Comparison of ENCODE assay signal across 15 cellular contexts in the genomic region with DNA sequence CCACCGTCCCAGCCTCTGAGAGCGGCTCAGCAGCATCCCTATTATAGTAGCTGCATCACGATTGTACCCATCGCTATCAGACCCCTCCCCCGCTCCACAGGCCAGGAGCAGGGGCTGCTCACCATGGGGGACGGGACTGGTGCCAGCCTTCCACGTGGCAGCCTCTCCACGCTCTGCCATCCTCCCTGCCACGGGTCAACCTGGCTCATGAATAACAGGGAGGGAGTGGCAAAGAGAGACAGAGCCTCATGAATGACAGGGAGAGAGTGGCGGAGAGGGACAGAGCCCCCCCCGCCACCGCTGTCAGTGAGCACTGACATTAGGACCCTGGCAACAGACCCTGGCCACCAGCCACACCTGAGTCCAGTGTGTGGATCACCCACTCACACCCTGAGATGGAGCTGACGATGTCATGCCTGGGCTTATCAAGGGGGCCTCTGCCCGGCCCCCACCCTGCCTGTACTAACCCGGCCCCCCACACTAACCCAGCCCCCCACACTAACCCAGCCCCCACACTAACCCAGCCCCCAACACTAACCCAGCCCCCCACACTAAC. TPM values are rescaled to one million over a fixed set of nuclear protein-coding genes. Genes with fewer than 3 reads are reported as not detected.
DNase-seq lines count a peak whose midpoint lies in the region; ATAC-seq and TF ChIP-seq lines count a peak whose summit lies in the region.
"Had no signal": no experiment of that assay in that cellular context is flagged by ENCODE, and none has a peak within 500 bp of the region (broad histone marks: within the 10 kb centered on the region; RNA-seq: fewer than 3 reads in every experiment).

No MANE protein-coding gene starts in this region.

- H3K9me3 ChIP-seq in A673 (ENCODE audit: low read depth, low read length, poor library complexity, severe bottlenecking), result no peaks in the 10 kb centered on the region
- no peaks in the 10 kb centered on the region for H3K9me3 ChIP-seq in left lung
- no peaks in the 10 kb centered on the region for H3K9me3 ChIP-seq in endodermal cell (ENCODE audit: control insufficient read depth, low read length)
- H3K9me3 ChIP-seq: thoracic aorta had no signal

- H3K9ac ChIP-seq in endodermal cell (ENCODE audit: extremely low read depth, low read length, poor library complexity, severe bottlenecking), result no peak overlapping the region

- H3K9me3 Mint-ChIP-seq in Calu3 (ENCODE audit: low read depth, unreplicated experiment) (no peaks in the 10 kb centered on the region), endodermal cell (no peaks in the 10 kb centered on the region)
- H3K9me3 Mint-ChIP-seq in activated CD4-positive, alpha-beta memory T cell treated with anti-CD3 and anti-CD28 coated beads for 36 hours, result no peaks in the 10 kb centered on the region

- H3K4me1 Mint-ChIP-seq in Calu3 (ENCODE audit: low read depth, unreplicated experiment) (no peaks in the 10 kb centered on the region), endodermal cell (no peaks in the 10 kb centered on the region)
- no peaks in the 10 kb centered on the region for H3K4me1 Mint-ChIP-seq in activated CD4-positive, alpha-beta memory T cell treated with anti-CD3 and anti-CD28 coated beads for 36 hours (ENCODE audit: low read depth)

- H3K36me3 ChIP-seq in A673 (ENCODE audit: insufficient read depth, low read length, poor library complexity, severe bottlenecking), result no peaks in the 10 kb centered on the region
- no peaks in the 10 kb centered on the region for H3K36me3 ChIP-seq in left lung
- no peaks in the 10 kb centered on the region for H3K36me3 ChIP-seq in endodermal cell (ENCODE audit: control insufficient read depth, insufficient read depth, low read length)
- H3K36me3 ChIP-seq: thoracic aorta had no signal

- ATAC-seq in left lung (no peak), GM18520 (IDR thresholded peaks at IDR 0.05; ENCODE audit: unreplicated experiment) (no peak), GM18517 (IDR thresholded peaks at IDR 0.05; ENCODE audit: unreplicated experiment) (no peak)

- 78 to 84% methylated on average over 6 to 13 of the region's 15 CpGs for WGBS in endodermal cell (ENCODE audit: insufficient coverage in 1 of 2, insufficient read length in 1 of 2), 2 experiments

- no peaks in the 10 kb centered on the region for H3K27me3 ChIP-seq in A673 (replicated peaks; ENCODE audit: insufficient read depth, low read depth, low read length, poor library complexity)
- no peaks in the 10 kb centered on the region for H3K27me3 ChIP-seq in left lung
- H3K27me3 ChIP-seq in endodermal cell (ENCODE audit: control insufficient read depth, insufficient read depth, low read length, poor library complexity, severe bottlenecking), result no peaks in the 10 kb centered on the region
- H3K27me3 ChIP-seq: hepatocyte had no signal

- no peaks in the 10 kb centered on the region for H3K36me3 Mint-ChIP-seq in Calu3 (ENCODE audit: insufficient read depth, unreplicated experiment)
- no peaks in the 10 kb centered on the region for H3K36me3 Mint-ChIP-seq in activated CD4-positive, alpha-beta memory T cell treated with anti-CD3 and anti-CD28 coated beads for 36 hours
- no peaks in the 10 kb centered on the region for H3K36me3 Mint-ChIP-seq in endodermal cell (ENCODE audit: low read depth)

- no TSS peak for BruUV-seq in A673 (replicated peaks; lab: Mats Ljungman, UMichigan)
- BruUV-seq in Calu3 (replicated peaks; lab: Mats Ljungman, UMichigan), result no TSS peak

- H3K27ac ChIP-seq in A673 (ENCODE audit: low read depth, low read length, poor library complexity, severe bottlenecking) (no peak overlapping the region), left lung (no peak overlapping the region), endodermal cell (ENCODE audit: low read depth, low read length) (no peak overlapping the region)
- H3K27ac ChIP-seq: hepatocyte, thoracic aorta had no signal

- peaks cover 32% of the 10 kb centered on the region for H3K27me3 Mint-ChIP-seq in Calu3 (ENCODE audit: unreplicated experiment)
- H3K27me3 Mint-ChIP-seq in activated CD4-positive, alpha-beta memory T cell treated with anti-CD3 and anti-CD28 coated beads for 36 hours, result no peaks in the 10 kb centered on the region
- H3K27me3 Mint-ChIP-seq in endodermal cell (ENCODE audit: insufficient read depth), result no peaks in the 10 kb centered on the region

- DNase-seq in A673 (ENCODE audit: low spot score), result peak; percentile 71
- DNase-seq in Calu3, result peak; percentile 0
- DNase-seq in activated CD4-positive, alpha-beta memory T cell treated with anti-CD3 and anti-CD28 coated beads for 36 hours, result peak; percentile 6
- DNase-seq in left lung, result peak; percentile 31 to 32
- DNase-seq in NCI-H510A treated with DMSO at 0.1 percent for 48 hours (lab: John Stamatoyannopoulos, UW), result no peak
- DNase-seq in endodermal cell, result no peak
- DNase-seq: GOT3; NCI-H1105; NK-92 treated with Interleukin-12 subunit alpha and Interleukin-12 subunit beta, amount 100 ng/mL, for 24 hours had no signal

- H3K4me1 ChIP-seq in A673 (ENCODE audit: insufficient read depth, low read length, poor library complexity, severe bottlenecking) (peaks cover 24% of the 10 kb centered on the region), left lung (peaks cover 0 to 3% of the 10 kb centered on the region in 2 donors), endodermal cell (ENCODE audit: control insufficient read depth, insufficient read depth, low read length) (no peaks in the 10 kb centered on the region)

- CTCF ChIA-PET in A673 (lab: Charles Lee) (no interaction called here), Calu3 (lab: Charles Lee) (no interaction called here)
- CTCF ChIA-PET in activated CD4-positive, alpha-beta memory T cell treated with anti-CD3 and anti-CD28 coated beads for 36 hours (lab: Charles Lee), result no interaction called here

- H3K4me3 Mint-ChIP-seq in Calu3 (ENCODE audit: low read depth, unreplicated experiment) (no peak overlapping the region), endodermal cell (no peak overlapping the region)
- H3K4me3 Mint-ChIP-seq in activated CD4-positive, alpha-beta memory T cell treated with anti-CD3 and anti-CD28 coated beads for 36 hours, result no peak overlapping the region

- TF ChIP-seq CTCF in A673 (conservative IDR thresholded peaks at IDR 0.05; ENCODE audit: low read depth, low read length) (no peak), Calu3 (IDR thresholded peaks at IDR 0.05; ENCODE audit: unreplicated experiment) (no peak), left lung (IDR thresholded peaks at IDR 0.05) (no peak), endodermal cell (conservative IDR thresholded peaks at IDR 0.05) (no peak)

- intact Hi-C loops in A673 (cut with micrococcal nuclease; ENCODE audit: unreplicated experiment), result no loop called here
- intact Hi-C loops in Calu3 (cut with micrococcal nuclease; ENCODE audit: unreplicated experiment), result no loop called here
- intact Hi-C loops in activated CD4-positive, alpha-beta memory T cell treated with anti-CD3 and anti-CD28 coated beads for 36 hours (cut with micrococcal nuclease), result no loop called here
- intact Hi-C loops in left lung (cut with DNase I), result no loop called here

- H3K27ac Mint-ChIP-seq in Calu3 (ENCODE audit: unreplicated experiment), result no peak overlapping the region
- no peak overlapping the region for H3K27ac Mint-ChIP-seq in activated CD4-positive, alpha-beta memory T cell treated with anti-CD3 and anti-CD28 coated beads for 36 hours
- H3K27ac Mint-ChIP-seq in endodermal cell, result no peak overlapping the region

- POLR2A ChIA-PET in A673 (lab: Charles Lee; ENCODE audit: low non-redundant PET), result no interaction called here
- POLR2A ChIA-PET in activated CD4-positive, alpha-beta memory T cell treated with anti-CD3 and anti-CD28 coated beads for 36 hours (lab: Charles Lee), result no interaction called here

- H3K4me3 ChIP-seq in A673 (ENCODE audit: low read depth, low read length, poor library complexity, severe bottlenecking) (no peak overlapping the region), left lung (no peak overlapping the region), endodermal cell (ENCODE audit: low read length) (no peak overlapping the region)
- H3K4me3 ChIP-seq: hepatocyte, thoracic aorta had no signal

RNA-seq across cellular contexts. Expression of gene CROCC2, which starts 16.9 kb away (rescaled TPM):
- total RNA-seq in A673 (2021) (not detected in 2 replicates), Calu3 (2022) (not detected in 2 replicates), left lung (1 to 10 TPM in 1 of 2 donors, under 1 TPM in 1; 0.32 to 2.3 TPM), endodermal cell (not detected)
- not detected for total RNA-seq in activated CD4-positive, alpha-beta memory T cell treated with anti-CD3 and anti-CD28 coated beads for 36 hours
- polyA plus RNA-seq in endodermal cell (2013, experiment 1 of 2), result not detected
- not detected for polyA plus RNA-seq in endodermal cell (2013, experiment 2 of 2)
- total RNA-seq: activated CD8-positive, alpha-beta memory T cell treated with anti-CD3 and anti-CD28 coated beads for 36 hours; thoracic aorta had no signal

RNA-seq across cellular contexts. Expression of gene MAB21L4, which starts 27.1 kb away (rescaled TPM):
- not detected in 2 replicates for total RNA-seq in A673 (2021)
- 2.8 and 3.0 TPM in 2 replicates for total RNA-seq in Calu3 (2022)
- not detected for total RNA-seq in activated CD4-positive, alpha-beta memory T cell treated with anti-CD3 and anti-CD28 coated beads for 36 hours
- 10 to 100 TPM; 20.6 to 35.7 TPM for total RNA-seq in left lung
- total RNA-seq in endodermal cell, result under 1 TPM in 1 of 2 donors, not detected in 1; 0.31 TPM
- polyA plus RNA-seq in endodermal cell (2013, experiment 1 of 2), result not detected
- polyA plus RNA-seq in endodermal cell (2013, experiment 2 of 2), result not detected
- total RNA-seq: activated CD8-positive, alpha-beta memory T cell treated with anti-CD3 and anti-CD28 coated beads for 36 hours; thoracic aorta had no signal

RNA-seq across cellular contexts. Expression of gene AGXT, which starts 54.4 kb away (rescaled TPM):
- total RNA-seq in A673 (2021) (not detected in 2 replicates), Calu3 (2022) (not detected in 2 replicates), left lung (not detected), endodermal cell (under 1 TPM in 1 of 2 donors, not detected in 1; 0.31 TPM)
- total RNA-seq in activated CD4-positive, alpha-beta memory T cell treated with anti-CD3 and anti-CD28 coated beads for 36 hours, result not detected
- not detected for polyA plus RNA-seq in endodermal cell (2013, experiment 1 of 2)
- not detected for polyA plus RNA-seq in endodermal cell (2013, experiment 2 of 2)
- total RNA-seq: activated CD8-positive, alpha-beta memory T cell treated with anti-CD3 and anti-CD28 coated beads for 36 hours; renal cortical epithelial cell; thoracic aorta had no signal

Comparison
In these comparisons a context has a peak if more than half of its experiments do, and no peak if none do; other contexts are left out.
1. DNase-seq: peak in A673 (single experiment), Calu3 (single experiment), activated CD4-positive, alpha-beta memory T cell treated with anti-CD3 and anti-CD28 coated beads for 36 hours (single experiment) and left lung (2 of 2); none in NCI-H510A treated with DMSO at 0.1 percent for 48 hours (single experiment) and endodermal cell (single experiment).